Comparison of ENCODE assay signal across 1 cellular context in the genomic region with DNA sequence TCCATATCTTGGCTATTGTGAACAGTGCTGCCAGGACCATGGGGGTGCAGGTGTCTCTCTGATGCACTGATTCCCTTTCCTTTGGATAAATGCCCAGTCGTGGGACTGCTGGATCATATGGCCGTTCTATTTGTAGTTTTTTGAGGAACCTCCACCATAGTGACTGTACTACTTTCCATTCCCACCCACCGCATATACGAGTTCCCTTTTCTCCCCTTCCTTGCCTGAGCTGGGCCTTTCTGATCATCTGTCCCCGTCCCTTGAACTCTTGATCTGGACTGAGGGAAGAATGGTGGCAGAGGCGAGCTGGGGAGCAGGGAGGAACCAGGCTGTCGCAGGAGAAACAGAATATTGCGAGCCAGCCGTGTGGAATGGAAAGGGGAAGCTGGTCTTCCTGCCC.
TF ChIP-seq lines count a peak whose summit lies in the region.

No MANE protein-coding gene starts in this region.

TF ChIP-seq in K562, 482 proteins besides CTCF, POLR2A, EP300 and RAD21:
- TF ChIP-seq ASH1L (IDR thresholded peaks at IDR 0.05; ENCODE audit: borderline replicate concordance, low read depth, partially characterized antibody) (no peak), SPI1 (IDR thresholded peaks at IDR 0.05; ENCODE audit: borderline replicate concordance, low read depth, low read length) (peak; percentile 9; the same call in 1 of the 2 replicates)
